In genomic region chr1:157969693-157970485, GRCh38 we compare ENCODE assay signal across 8 cellular contexts. TPM values are rescaled to one million over a fixed set of nuclear protein-coding genes. Genes with fewer than 3 reads are reported as not detected.
DNase-seq lines count a peak whose midpoint lies in the region; ATAC-seq, FAIRE-seq and TF ChIP-seq lines count a peak whose summit lies in the region.

No MANE protein-coding gene starts in this region.

- no peaks in the 10 kb centered on the region for H3K36me3 Mint-ChIP-seq in progenitor cell of endocrine pancreas (ENCODE audit: insufficient read depth)

- TF ChIP-seq CTCF in progenitor cell of endocrine pancreas (IDR thresholded peaks at IDR 0.05; ENCODE audit: unreplicated experiment): peak; percentile 79

- DNase-seq in AG20443 (ENCODE audit: low spot score) (peak; percentile 84), H54 (ENCODE audit: insufficient read length, low spot score) (peak; percentile 54), RPMI7951 (ENCODE audit: low read depth) (peak; percentile 88), fibroblast of gingiva (ENCODE audit: low read depth) (peak; percentile 61), progenitor cell of endocrine pancreas (ENCODE audit: low spot score, unreplicated experiment) (peak; percentile 32), NK-92 (lab: John Stamatoyannopoulos, UW; ENCODE audit: unreplicated experiment) (no peak), NCI-H146 treated with DMSO at 0.1 percent for 48 hours (lab: John Stamatoyannopoulos, UW; ENCODE audit: unreplicated experiment) (no peak)

- peaks cover 7% of the 10 kb centered on the region for H3K9me3 Mint-ChIP-seq in progenitor cell of endocrine pancreas (ENCODE audit: low read depth)

- no peak for ATAC-seq in GM18909 (IDR thresholded peaks at IDR 0.05; ENCODE audit: poor library complexity, unreplicated experiment)

- H3K4me1 Mint-ChIP-seq in progenitor cell of endocrine pancreas (ENCODE audit: low read depth): peaks cover 20% of the 10 kb centered on the region

- TF ChIP-seq POLR2A in H54 (IDR thresholded peaks at IDR 0.05; ENCODE audit: low read depth, low read length): no peak

- FAIRE-seq in H54 (lab: Jason Lieb, UNC): no peak

- no peak overlapping the region for H3K4me3 Mint-ChIP-seq in progenitor cell of endocrine pancreas (ENCODE audit: low read depth)

- no peak overlapping the region for H3K27ac Mint-ChIP-seq in progenitor cell of endocrine pancreas

- H3K27me3 Mint-ChIP-seq in progenitor cell of endocrine pancreas: no peaks in the 10 kb centered on the region

RNA-seq across cellular contexts. Expression of gene KIRREL1, which starts 23.6 kb away (rescaled TPM):
- total RNA-seq in RPMI7951 (2014; rRNA removed; shearing (Covaris generic)): 77.3 and 80.8 TPM in 2 replicates
- 43.8 and 46.3 TPM in 2 replicates for total RNA-seq in progenitor cell of endocrine pancreas

Comparison
In these comparisons a context has a peak if more than half of its experiments do, and no peak if none do; other contexts are left out.
1. DNase-seq: peak in AG20443 (single experiment), H54 (single experiment), RPMI7951 (single experiment), fibroblast of gingiva (single experiment) and progenitor cell of endocrine pancreas (single experiment); none in NK-92 (single experiment) and NCI-H146 treated with DMSO at 0.1 percent for 48 hours (single experiment).